21 cellular contexts compared by ENCODE assay signal in the genomic region with DNA sequence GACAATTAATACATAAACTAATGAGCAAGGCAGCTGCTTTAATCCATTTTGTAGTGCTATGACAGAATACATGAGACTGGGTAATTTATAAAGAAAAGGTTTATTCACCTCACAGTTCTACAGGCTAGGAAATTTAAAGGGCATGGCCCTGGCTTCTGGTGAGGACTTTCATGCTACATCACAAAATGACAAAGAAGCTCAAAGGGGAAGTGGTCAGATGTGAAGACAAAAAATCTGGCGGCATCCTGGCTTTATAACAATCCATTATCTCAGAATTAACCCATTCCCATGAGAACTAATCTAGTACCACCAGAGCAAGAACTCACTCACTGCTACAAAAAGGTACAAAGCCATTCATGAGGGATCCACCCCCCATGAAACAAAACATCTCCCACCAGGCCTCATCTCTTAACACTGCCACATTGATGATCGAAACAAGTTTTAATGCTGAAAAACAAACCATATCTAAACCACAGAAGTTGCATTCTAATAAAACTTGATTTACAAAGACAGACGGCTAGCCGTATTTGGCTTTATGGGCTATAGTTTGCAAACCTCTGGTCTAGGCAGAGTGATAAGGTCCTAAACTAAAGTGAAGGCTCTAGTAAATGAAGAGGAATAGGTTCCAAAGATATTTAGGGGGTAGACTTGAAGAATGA. TPM values are rescaled to one million over a fixed set of nuclear protein-coding genes. Genes with fewer than 3 reads are reported as not detected.
DNase-seq lines count a peak whose midpoint lies in the region; ATAC-seq and TF ChIP-seq lines count a peak whose summit lies in the region.
"Had no signal": no experiment of that assay in that cellular context is flagged by ENCODE, and none has a peak within 500 bp of the region (broad histone marks: within the 10 kb centered on the region; RNA-seq: fewer than 3 reads in every experiment).

No MANE protein-coding gene starts in this region.

- no peak overlapping the region for H3K4me3 ChIP-seq in CD4-positive, alpha-beta memory T cell (ENCODE audit: low read length in 2 of 2)
- no peak overlapping the region for H3K4me3 ChIP-seq in Loucy (ENCODE audit: low read length, poor library complexity, severe bottlenecking)
- H3K4me3 ChIP-seq: tibial artery had no signal

- DNase-seq in CD4-positive, alpha-beta memory T cell = no peak
- DNase-seq in natural killer cell treated with Interleukin-12 subunit alpha and Interleukin-12 subunit beta and Interleukin-15 and Interleukin-18, amount 100 ng/mL, for 72 hours (ENCODE audit: low spot score) = no peak
- DNase-seq in T-helper 2 cell (no peak), NCI-H2171 (lab: John Stamatoyannopoulos, UW) (no peak), sciatic nerve (ENCODE audit: low spot score) (no peak)
- DNase-seq: activated CD4-positive, alpha-beta memory T cell treated with anti-CD3 and anti-CD28 coated beads for 36 hours; activated naive CD4-positive, alpha-beta T cell treated with anti-CD3 and anti-CD28 coated beads, Interleukin-2, amount 10 ng/mL, durations not matched to agents 7 days and 5 days; activated T-cell treated with anti-CD3 and anti-CD28 coated beads, Interleukin-2, amount 50 U/mL, for 4 hours; Calu3; endodermal cell; left colon; mesendoderm; NCI-H1417; NCI-H69; stimulated activated naive CD4-positive, alpha-beta T cell treated with Interleukin-2 at 50 U/mL for 16 hours; tibial artery had no signal

- H2AFZ ChIP-seq in Loucy (ENCODE audit: low read length) = no peak overlapping the region

- intact Hi-C loops in CD4-positive, alpha-beta memory T cell (cut with micrococcal nuclease) = loop anchor here (5.0 kb wide), 1 partner anchor 33 kb away; no protein-coding TSS in a partner anchor
- intact Hi-C loops in sciatic nerve (cut with DNase I) = no loop called here

- H3K9me3 ChIP-seq in CD4-positive, alpha-beta memory T cell (ENCODE audit: control insufficient read depth in 1 of 2, low read length in 2 of 2) = peaks cover 0 to 8% of the 10 kb centered on the region in 2 donors
- H3K9me3 ChIP-seq in Loucy (ENCODE audit: insufficient read depth, low read depth, low read length) = peaks cover 6% of the 10 kb centered on the region; the same call in 1 of the 2 replicates

- no peaks in the 10 kb centered on the region for H3K27me3 Mint-ChIP-seq in CD4-positive, alpha-beta memory T cell
- no peaks in the 10 kb centered on the region for H3K27me3 Mint-ChIP-seq in activated T-helper 17 cell treated with anti-CD3 and anti-CD28 coated beads, Interleukin-2, amount 50 U/mL, for 72 hours
- no peaks in the 10 kb centered on the region for H3K27me3 Mint-ChIP-seq in natural killer cell treated with Interleukin-12 subunit alpha and Interleukin-12 subunit beta and Interleukin-15 and Interleukin-18, amount 100 ng/mL, for 72 hours
- H3K27me3 Mint-ChIP-seq: activated CD4-positive, alpha-beta memory T cell treated with anti-CD3 and anti-CD28 coated beads for 36 hours; activated naive CD4-positive, alpha-beta T cell treated with anti-CD3 and anti-CD28 coated beads, Interleukin-2, amount 10 ng/mL, durations not matched to agents 7 days and 5 days; progenitor cell of endocrine pancreas had no signal

- H3K27me3 ChIP-seq in CD4-positive, alpha-beta memory T cell (ENCODE audit: insufficient read depth, low read length) = no peaks in the 10 kb centered on the region
- H3K27me3 ChIP-seq in Loucy (ENCODE audit: insufficient read depth, low read length, poor library complexity, severe bottlenecking) = no peaks in the 10 kb centered on the region
- H3K27me3 ChIP-seq: tibial artery had no signal

- no peaks in the 10 kb centered on the region for H3F3A ChIP-seq in Loucy (ENCODE audit: low read depth)

- H3K36me3 Mint-ChIP-seq in CD4-positive, alpha-beta memory T cell = peaks cover 16 to 33% of the 10 kb centered on the region in 2 donors
- peaks cover 12% of the 10 kb centered on the region for H3K36me3 Mint-ChIP-seq in activated T-helper 17 cell treated with anti-CD3 and anti-CD28 coated beads, Interleukin-2, amount 50 U/mL, for 72 hours (ENCODE audit: low read depth)
- peaks cover 16% of the 10 kb centered on the region for H3K36me3 Mint-ChIP-seq in natural killer cell treated with Interleukin-12 subunit alpha and Interleukin-12 subunit beta and Interleukin-15 and Interleukin-18, amount 100 ng/mL, for 72 hours

- H3K4me2 ChIP-seq in Loucy (ENCODE audit: low read depth, low read length, poor library complexity, severe bottlenecking) = peak overlapping the region; percentile 16

- peak overlapping the region in 3 of 7 donors; percentile 19 to 78 (median 56) for H3K27ac Mint-ChIP-seq in CD4-positive, alpha-beta memory T cell
- H3K27ac Mint-ChIP-seq in activated T-helper 17 cell treated with anti-CD3 and anti-CD28 coated beads, Interleukin-2, amount 50 U/mL, for 72 hours = peak overlapping the region; percentile 29
- peak overlapping the region in 1 of 2 donors; percentile 24 for H3K27ac Mint-ChIP-seq in natural killer cell treated with Interleukin-12 subunit alpha and Interleukin-12 subunit beta and Interleukin-15 and Interleukin-18, amount 100 ng/mL, for 72 hours
- H3K27ac Mint-ChIP-seq: activated CD4-positive, alpha-beta memory T cell treated with anti-CD3 and anti-CD28 coated beads for 36 hours; activated naive CD4-positive, alpha-beta T cell treated with anti-CD3 and anti-CD28 coated beads, Interleukin-2, amount 10 ng/mL, durations not matched to agents 7 days and 5 days; endodermal cell; progenitor cell of endocrine pancreas had no signal

- peaks cover 5 to 38% (median 25%) of the 10 kb centered on the region in 8 donors for H3K9me3 Mint-ChIP-seq in CD4-positive, alpha-beta memory T cell
- H3K9me3 Mint-ChIP-seq in activated T-helper 17 cell treated with anti-CD3 and anti-CD28 coated beads, Interleukin-2, amount 50 U/mL, for 72 hours = peaks cover 14% of the 10 kb centered on the region
- H3K9me3 Mint-ChIP-seq in natural killer cell treated with Interleukin-12 subunit alpha and Interleukin-12 subunit beta and Interleukin-15 and Interleukin-18, amount 100 ng/mL, for 72 hours = peaks cover 10% of the 10 kb centered on the region

- H3K9me2 ChIP-seq in Loucy (replicated peaks; ENCODE audit: low read depth, low read length) = no peaks in the 10 kb centered on the region

- H3K79me2 ChIP-seq in Loucy (ENCODE audit: insufficient read depth, low read length) = peaks cover 100% of the 10 kb centered on the region

- CTCF ChIA-PET in CD4-positive, alpha-beta memory T cell (lab: Charles Lee; ENCODE audit: partially characterized antibody) = interaction anchor here (1.3 kb wide), 1 partner anchor 9 kb away, joined by 3 read pairs; no protein-coding TSS in a partner anchor

- H3K4me3 Mint-ChIP-seq in CD4-positive, alpha-beta memory T cell = peak overlapping the region in 7 of 8 donors; percentile 0 to 65 (median 26)
- H3K4me3 Mint-ChIP-seq in activated T-helper 17 cell treated with anti-CD3 and anti-CD28 coated beads, Interleukin-2, amount 50 U/mL, for 72 hours = peak overlapping the region; percentile 13
- H3K4me3 Mint-ChIP-seq in natural killer cell treated with Interleukin-12 subunit alpha and Interleukin-12 subunit beta and Interleukin-15 and Interleukin-18, amount 100 ng/mL, for 72 hours = peak overlapping the region; percentile 58
- H3K4me3 Mint-ChIP-seq: activated CD4-positive, alpha-beta memory T cell treated with anti-CD3 and anti-CD28 coated beads for 36 hours; activated naive CD4-positive, alpha-beta T cell treated with anti-CD3 and anti-CD28 coated beads, Interleukin-2, amount 10 ng/mL, durations not matched to agents 7 days and 5 days; activated T-cell treated with anti-CD3 and anti-CD28 coated beads, Interleukin-2, amount 50 U/mL, for 4 hours; endodermal cell; neural crest cell had no signal

- H3K9ac ChIP-seq in Loucy (ENCODE audit: low read depth, low read length, poor library complexity, severe bottlenecking) = no peak overlapping the region

- no peak overlapping the region for H3K27ac ChIP-seq in CD4-positive, alpha-beta memory T cell (ENCODE audit: low read depth, low read length)
- H3K27ac ChIP-seq: tibial artery had no signal

- H3K4me1 Mint-ChIP-seq in CD4-positive, alpha-beta memory T cell = peaks cover 54 to 84% (median 65%) of the 10 kb centered on the region in 4 donors
- H3K4me1 Mint-ChIP-seq in activated T-helper 17 cell treated with anti-CD3 and anti-CD28 coated beads, Interleukin-2, amount 50 U/mL, for 72 hours = peaks cover 49% of the 10 kb centered on the region
- peaks cover 61 to 74% of the 10 kb centered on the region in 2 donors for H3K4me1 Mint-ChIP-seq in natural killer cell treated with Interleukin-12 subunit alpha and Interleukin-12 subunit beta and Interleukin-15 and Interleukin-18, amount 100 ng/mL, for 72 hours (ENCODE audit: low read depth in 2 of 2)

- peaks cover 87% of the 10 kb centered on the region for H4K20me1 ChIP-seq in Loucy (ENCODE audit: insufficient read depth, low read length, poor library complexity, severe bottlenecking)

- H3K4me1 ChIP-seq in CD4-positive, alpha-beta memory T cell (ENCODE audit: insufficient read depth, low read length) = peaks cover 46% of the 10 kb centered on the region
- peaks cover 35% of the 10 kb centered on the region for H3K4me1 ChIP-seq in Loucy (ENCODE audit: insufficient read depth, low read length, poor library complexity, severe bottlenecking)

- POLR2A ChIA-PET in CD4-positive, alpha-beta memory T cell (lab: Charles Lee; ENCODE audit: partially characterized antibody) = interaction anchor here (0.8 kb wide), 1 partner anchor 43 kb away, joined by 3 read pairs; no protein-coding TSS in a partner anchor

- no peak for ATAC-seq in activated T-helper 17 cell treated with anti-CD3 and anti-CD28 coated beads, Interleukin-2, amount 50 U/mL, for 72 hours (replicated peaks)
- ATAC-seq in natural killer cell treated with Interleukin-12 subunit alpha and Interleukin-12 subunit beta and Interleukin-15 and Interleukin-18, amount 100 ng/mL, for 72 hours = no peak
- no peak for ATAC-seq in sciatic nerve
- ATAC-seq: activated T-cell treated with anti-CD3 and anti-CD28 coated beads, Interleukin-2, amount 50 U/mL, for 4 hours; left colon; Right ventricle myocardium inferior had no signal

- no peak for TF ChIP-seq CTCF in Loucy (conservative IDR thresholded peaks at IDR 0.05; ENCODE audit: low read length)

- H3K36me3 ChIP-seq in CD4-positive, alpha-beta memory T cell (ENCODE audit: insufficient read depth, low read length) = no peaks in the 10 kb centered on the region
- peaks cover 7% of the 10 kb centered on the region; the same call in 1 of the 2 replicates for H3K36me3 ChIP-seq in Loucy (ENCODE audit: insufficient read depth, low read length)
- H3K36me3 ChIP-seq: tibial artery had no signal

RNA-seq across cellular contexts. Expression of a gene that starts 44.2 kb away (rescaled TPM):
- total RNA-seq in CD4-positive, alpha-beta memory T cell = 10 to 100 TPM; 33.4 to 35.0 TPM
- 10 to 100 TPM; 10.4 to 17.6 TPM for polyA plus RNA-seq in CD4-positive, alpha-beta memory T cell
- 10 to 100 TPM; 31.5 to 36.9 TPM for total RNA-seq in activated T-helper 17 cell treated with anti-CD3 and anti-CD28 coated beads, Interleukin-2, amount 50 U/mL, for 72 hours
- total RNA-seq in natural killer cell treated with Interleukin-12 subunit alpha and Interleukin-12 subunit beta and Interleukin-15 and Interleukin-18, amount 100 ng/mL, for 72 hours = 10 to 100 TPM; 43.9 to 44.3 TPM
- 33.6 TPM for total RNA-seq in sciatic nerve
